Comparison of ENCODE assay signal across 8 cellular contexts in genomic region chr3:137032465-137033120, GRCh38.
DNase-seq lines count a peak whose midpoint lies in the region; ATAC-seq and TF ChIP-seq lines count a peak whose summit lies in the region.

No MANE protein-coding gene starts in this region.

- peaks cover 21% of the 10 kb centered on the region for H3K27me3 Mint-ChIP-seq in activated CD4-positive, alpha-beta T cell treated with anti-CD3 and anti-CD28 coated beads, Interleukin-2, amount 10 ng/mL, durations not matched to agents 7 days and 5 days

- H3K27me3 ChIP-seq in AG04450 (ENCODE audit: control insufficient read depth, insufficient read depth, low read length) (peaks cover 8% of the 10 kb centered on the region), right lobe of liver (no peaks in the 10 kb centered on the region)

- H3K9me3 Mint-ChIP-seq in activated CD4-positive, alpha-beta T cell treated with anti-CD3 and anti-CD28 coated beads, Interleukin-2, amount 10 ng/mL, durations not matched to agents 7 days and 5 days: no peaks in the 10 kb centered on the region

- no peaks in the 10 kb centered on the region for H3K36me3 Mint-ChIP-seq in activated CD4-positive, alpha-beta T cell treated with anti-CD3 and anti-CD28 coated beads, Interleukin-2, amount 10 ng/mL, durations not matched to agents 7 days and 5 days (ENCODE audit: low read depth)

- no peak for TF ChIP-seq POLR2A in right lobe of liver (IDR thresholded peaks at IDR 0.05)

- H3K36me3 ChIP-seq in right lobe of liver: no peaks in the 10 kb centered on the region

- CTCF ChIA-PET in AG04450 (lab: Charles Lee): interaction anchor here (0.6 to 3.4 kb wide), 37 partner anchors 8 to 1278 kb away, joined by 3 to 37 read pairs (median 5); partner anchors contain the start of genes NCK1 and STAG1
- CTCF ChIA-PET in activated CD4-positive, alpha-beta T cell treated with anti-CD3 and anti-CD28 coated beads, Interleukin-2, amount 10 ng/mL, durations not matched to agents 7 days and 5 days (lab: Charles Lee): interaction anchor here (0.6 to 2.2 kb wide), 9 partner anchors 8 to 1324 kb away, joined by 3 to 8 read pairs (median 3); partner anchors contain the start of gene STAG1

- no peak overlapping the region for H3K27ac ChIP-seq in AG04450 (ENCODE audit: low read depth, low read length)
- no peak overlapping the region for H3K27ac ChIP-seq in right lobe of liver

- no peak overlapping the region for H3K27ac Mint-ChIP-seq in activated CD4-positive, alpha-beta T cell treated with anti-CD3 and anti-CD28 coated beads, Interleukin-2, amount 10 ng/mL, durations not matched to agents 7 days and 5 days

- 4% methylated on average over 20 of the region's 31 CpGs for WGBS in right lobe of liver (ENCODE audit: insufficient coverage, low coverage, low lambda C conversion rate, missing lambda C conversion rate)

- H3K9me3 ChIP-seq in AG04450 (ENCODE audit: control insufficient read depth, insufficient read depth, low read length) (no peaks in the 10 kb centered on the region), right lobe of liver (no peaks in the 10 kb centered on the region)

- peak; percentile 85 for ATAC-seq in GM18867 (IDR thresholded peaks at IDR 0.05; ENCODE audit: unreplicated experiment)
- peak; percentile 85 for ATAC-seq in HG03159 (IDR thresholded peaks at IDR 0.05; ENCODE audit: unreplicated experiment)
- peak; percentile 97 to 99 (median 99) for ATAC-seq in right lobe of liver

- TF ChIP-seq CTCF in AG04450 (IDR thresholded peaks at IDR 0.05; ENCODE audit: low read depth, low read length) (peak; percentile 95), right lobe of liver (IDR thresholded peaks at IDR 0.05) (peak; percentile 94 to 99 (median 98))

- DNase-seq in AG04450 (ENCODE audit: low read depth, low spot score) (peak; percentile 32), NCI-H446 (lab: John Stamatoyannopoulos, UW) (peak; percentile 61 to 94), dermis microvascular lymphatic vessel endothelial cell (ENCODE audit: low read depth in 2 of 2) (peak; percentile 47 to 79), right lobe of liver (peak; percentile 85 to 88 (median 87))
- peak; percentile 84 for DNase-seq in activated CD4-positive, alpha-beta T cell treated with anti-CD3 and anti-CD28 coated beads, Interleukin-2, amount 10 ng/mL, durations not matched to agents 7 days and 5 days
- peak; percentile 54 to 80 for DNase-seq in stimulated activated CD4-positive, alpha-beta T cell treated with anti-CD3 and anti-CD28 coated beads, Interleukin-4, amount 100 ng/mL, for 4 hours

- H3K4me3 Mint-ChIP-seq in activated CD4-positive, alpha-beta T cell treated with anti-CD3 and anti-CD28 coated beads, Interleukin-2, amount 10 ng/mL, durations not matched to agents 7 days and 5 days: peak overlapping the region; percentile 52

- POLR2A ChIA-PET in AG04450 (lab: Yijun Ruan, JAX): interaction anchor here (0.6 kb wide), 1 partner anchor 181 kb away, joined by 4 read pairs; no protein-coding TSS in a partner anchor
- POLR2A ChIA-PET in activated CD4-positive, alpha-beta T cell treated with anti-CD3 and anti-CD28 coated beads, Interleukin-2, amount 10 ng/mL, durations not matched to agents 7 days and 5 days (lab: Charles Lee): no interaction called here

- H3K4me3 ChIP-seq in AG04450 (ENCODE audit: low read depth, low read length): peak overlapping the region; percentile 58
- H3K4me3 ChIP-seq in right lobe of liver: peak overlapping the region; percentile 14 to 40 (median 28)

- H3K4me1 ChIP-seq in right lobe of liver: peaks cover 0 to 5% (median 0%) of the 10 kb centered on the region in 4 donors

- H3K4me1 Mint-ChIP-seq in activated CD4-positive, alpha-beta T cell treated with anti-CD3 and anti-CD28 coated beads, Interleukin-2, amount 10 ng/mL, durations not matched to agents 7 days and 5 days: peaks cover 7% of the 10 kb centered on the region

- intact Hi-C loops in right lobe of liver (cut with DNase I): no loop called here

Comparison
In these comparisons a context has a peak if more than half of its experiments do, and no peak if none do; other contexts are left out.
1. DNase-seq: peak in every context shown above with its lines; median percentile 87 in right lobe of liver; 84 in activated CD4-positive, alpha-beta T cell treated with anti-CD3 and anti-CD28 coated beads, Interleukin-2, amount 10 ng/mL, durations not matched to agents 7 days and 5 days; 78 in NCI-H446; 67 in stimulated activated CD4-positive, alpha-beta T cell treated with anti-CD3 and anti-CD28 coated beads, Interleukin-4, amount 100 ng/mL, for 4 hours; 63 in dermis microvascular lymphatic vessel endothelial cell; 32 in AG04450.